In genomic region chr16:31064882-31065461, GRCh38 we compare ENCODE assay signal across 10 cellular contexts. TPM values are rescaled to one million over a fixed set of nuclear protein-coding genes. Genes with fewer than 3 reads are reported as not detected.
A peak's percentile ranks its signal among the peaks of the same experiment; 100 is the strongest.
DNase-seq lines count a peak whose midpoint lies in the region; ATAC-seq and TF ChIP-seq lines count a peak whose summit lies in the region.
"Had no signal": no experiment of that assay in that cellular context is flagged by ENCODE, and none has a peak within 500 bp of the region (broad histone marks: within the 10 kb centered on the region; RNA-seq: fewer than 3 reads in every experiment).

No MANE protein-coding gene starts in this region.

- TF ChIP-seq POLR2A in adrenal gland (IDR thresholded peaks at IDR 0.05) (peak in 1 of 2 donors; percentile 11), transverse colon (IDR thresholded peaks at IDR 0.05) (no peak)

- peak overlapping the region; percentile 40 to 90 (median 72) for H3K27ac ChIP-seq in adrenal gland
- peak overlapping the region; percentile 54 to 71 (median 61) for H3K27ac ChIP-seq in transverse colon
- H3K27ac ChIP-seq: KMS-11 had no signal

- in situ Hi-C loops in transverse colon (cut with MboI; ENCODE audit: low pct_ligation_motif_present in 1 of 4, low pct_unique_long_range_greater_than_20kb in 1 of 4, low sequenced_read_pairs in 3 of 4): no loop called here

- H3K4me1 ChIP-seq in adrenal gland (replicated peaks in 1 of 2): peaks cover 0 to 11% of the 10 kb centered on the region in 2 donors
- peaks cover 0 to 11% (median 4%) of the 10 kb centered on the region in 4 donors for H3K4me1 ChIP-seq in transverse colon

- TF ChIP-seq EP300 in transverse colon (IDR thresholded peaks at IDR 0.05; ENCODE audit: low read depth): no peak

- no peak for DNase-seq in activated CD8-positive, alpha-beta memory T cell treated with anti-CD3 and anti-CD28 coated beads, Interleukin-2, amount 10 ng/mL, durations not matched to agents 7 days and 5 days
- DNase-seq in activated CD8-positive, alpha-beta memory T cell treated with anti-CD3 and anti-CD28 coated beads, Interleukin-2, amount 50 U/mL, for 48 hours: no peak
- DNase-seq in adrenal gland (peak; percentile 36 to 85 (median 81)), islet precursor cell (peak; percentile 92), transverse colon (no peak), amygdala (lab: John Stamatoyannopoulos, UW) (no peak)
- no peak for DNase-seq in activated CD8-positive, alpha-beta memory T cell treated with anti-CD3 and anti-CD28 coated beads for 24 hours
- DNase-seq: Calu3 had no signal

- H3K9me3 Mint-ChIP-seq in activated CD8-positive, alpha-beta memory T cell treated with anti-CD3 and anti-CD28 coated beads, Interleukin-2, amount 10 ng/mL, durations not matched to agents 7 days and 5 days (ENCODE audit: low read depth): no peaks in the 10 kb centered on the region

- peak overlapping the region; percentile 53 for H3K4me3 Mint-ChIP-seq in activated CD8-positive, alpha-beta memory T cell treated with anti-CD3 and anti-CD28 coated beads, Interleukin-2, amount 10 ng/mL, durations not matched to agents 7 days and 5 days

- peak; percentile 48 for ATAC-seq in activated CD8-positive, alpha-beta memory T cell treated with anti-CD3 and anti-CD28 coated beads, Interleukin-2, amount 10 ng/mL, durations not matched to agents 7 days and 5 days
- no peak for ATAC-seq in GM21528 (IDR thresholded peaks at IDR 0.05; ENCODE audit: low FRiP score, unreplicated experiment)

- intact Hi-C loops in adrenal gland (cut with DNase I): no loop called here
- intact Hi-C loops in transverse colon (cut with DNase I; ENCODE audit: low total_unique reads): no loop called here

- TF ChIP-seq CTCF in adrenal gland (IDR thresholded peaks at IDR 0.05) (no peak), transverse colon (IDR thresholded peaks at IDR 0.05) (no peak)

- 44 to 60% (median 55%) methylated on average over 4 of the region's 4 CpGs for WGBS in adrenal gland, 4 donors
- 83% methylated on average over 4 of the region's 4 CpGs; no CpG with 5 or more reads in 1 of the 2 donors for WGBS in transverse colon (ENCODE audit: low coverage in 1 of 2), 2 donors

- H3K27me3 ChIP-seq in adrenal gland (no peaks in the 10 kb centered on the region), transverse colon (no peaks in the 10 kb centered on the region)

- no peaks in the 10 kb centered on the region for H3K27me3 Mint-ChIP-seq in activated CD8-positive, alpha-beta memory T cell treated with anti-CD3 and anti-CD28 coated beads, Interleukin-2, amount 10 ng/mL, durations not matched to agents 7 days and 5 days

- H3K4me3 ChIP-seq in adrenal gland: no peak overlapping the region
- H3K4me3 ChIP-seq in transverse colon: no peak overlapping the region

- peaks cover 63% of the 10 kb centered on the region for H3K4me1 Mint-ChIP-seq in activated CD8-positive, alpha-beta memory T cell treated with anti-CD3 and anti-CD28 coated beads, Interleukin-2, amount 10 ng/mL, durations not matched to agents 7 days and 5 days

- no peaks in the 10 kb centered on the region for H3K9me3 ChIP-seq in adrenal gland (replicated peaks in 1 of 3)
- H3K9me3 ChIP-seq in transverse colon: no peaks in the 10 kb centered on the region

- peak overlapping the region; percentile 90 for H3K27ac Mint-ChIP-seq in activated CD8-positive, alpha-beta memory T cell treated with anti-CD3 and anti-CD28 coated beads, Interleukin-2, amount 10 ng/mL, durations not matched to agents 7 days and 5 days

- CTCF ChIA-PET in activated CD8-positive, alpha-beta memory T cell treated with anti-CD3 and anti-CD28 coated beads, Interleukin-2, amount 10 ng/mL, durations not matched to agents 7 days and 5 days (lab: Charles Lee): interaction anchor here (1.3 to 2.5 kb wide), 6 partner anchors 9 to 123 kb away, joined by 3 to 27 read pairs (median 5); partner anchors contain the start of genes HSD3B7, ZNF646 and ZNF668

- H3K36me3 Mint-ChIP-seq in activated CD8-positive, alpha-beta memory T cell treated with anti-CD3 and anti-CD28 coated beads, Interleukin-2, amount 10 ng/mL, durations not matched to agents 7 days and 5 days: peaks cover 33% of the 10 kb centered on the region

- H3K36me3 ChIP-seq in adrenal gland (replicated peaks in 1 of 2): peaks cover 0 to 32% of the 10 kb centered on the region in 2 donors
- H3K36me3 ChIP-seq in transverse colon: peaks cover 0 to 15% (median 6%) of the 10 kb centered on the region in 4 donors

RNA-seq across cellular contexts. Expression of gene ZNF668, which starts 9.1 kb away (rescaled TPM):
- 10 to 100 TPM; 18.0 to 20.5 TPM for total RNA-seq in activated CD8-positive, alpha-beta memory T cell treated with anti-CD3 and anti-CD28 coated beads, Interleukin-2, amount 10 ng/mL, durations not matched to agents 7 days and 5 days
- total RNA-seq in adrenal gland (10 to 100 TPM; 10.6 to 29.5 (median 12.7) TPM), transverse colon (10 to 100 TPM in 2 of 4 donors, 1 to 10 TPM in 2; 7.9 to 17.9 (median 10.2) TPM)
- polyA plus RNA-seq in adrenal gland: 10 to 100 TPM in 2 of 3 donors, 1 to 10 TPM in 1; 6.2 to 19.5 (median 11.7) TPM

RNA-seq across cellular contexts. Expression of gene ZNF646, which starts 9.2 kb away (rescaled TPM):
- total RNA-seq in activated CD8-positive, alpha-beta memory T cell treated with anti-CD3 and anti-CD28 coated beads, Interleukin-2, amount 10 ng/mL, durations not matched to agents 7 days and 5 days: 10 to 100 TPM; 31.8 to 37.7 TPM
- total RNA-seq in adrenal gland (10 to 100 TPM; 11.8 to 17.8 (median 14.5) TPM), transverse colon (10 to 100 TPM; 12.0 to 26.7 (median 23.5) TPM)
- 10 to 100 TPM in 1 of 3 donors, 1 to 10 TPM in 2; 3.1 to 15.4 (median 3.7) TPM for polyA plus RNA-seq in adrenal gland

RNA-seq across cellular contexts. Expression of gene PRSS53, which starts 23.8 kb away (rescaled TPM):
- total RNA-seq in activated CD8-positive, alpha-beta memory T cell treated with anti-CD3 and anti-CD28 coated beads, Interleukin-2, amount 10 ng/mL, durations not matched to agents 7 days and 5 days: 1 to 10 TPM; 5.3 to 6.6 TPM
- 1 to 10 TPM in 4 of 8 donors, under 1 TPM in 4; 0.18 to 3.0 (median 1.0) TPM for total RNA-seq in adrenal gland
- polyA plus RNA-seq in adrenal gland: 10 to 100 TPM in 1 of 3 donors, 1 to 10 TPM in 1, under 1 TPM in 1; 0.29 to 11.0 (median 3.1) TPM
- total RNA-seq in transverse colon: 1 to 10 TPM; 1.1 to 5.2 (median 3.1) TPM

RNA-seq across cellular contexts. Expression of gene VKORC1, which starts 29.6 kb away (rescaled TPM):
- 10 to 100 TPM; 66.3 to 68.9 TPM for total RNA-seq in activated CD8-positive, alpha-beta memory T cell treated with anti-CD3 and anti-CD28 coated beads, Interleukin-2, amount 10 ng/mL, durations not matched to agents 7 days and 5 days
- total RNA-seq in adrenal gland (100 to 1,000 TPM in 7 of 8 donors, 10 to 100 TPM in 1; 63.5 to 267 (median 155) TPM), transverse colon (10 to 100 TPM; 29.5 to 89.0 (median 72.0) TPM)
- 100 to 1,000 TPM in 1 of 3 donors, 10 to 100 TPM in 2; 69.5 to 120 (median 82.1) TPM for polyA plus RNA-seq in adrenal gland

RNA-seq across cellular contexts. Expression of gene STX4, which starts 31.6 kb away (rescaled TPM):
- total RNA-seq in activated CD8-positive, alpha-beta memory T cell treated with anti-CD3 and anti-CD28 coated beads, Interleukin-2, amount 10 ng/mL, durations not matched to agents 7 days and 5 days: 10 to 100 TPM; 60.0 to 75.6 TPM
- 10 to 100 TPM; 25.0 to 99.5 (median 51.0) TPM for total RNA-seq in adrenal gland
- 100 to 1,000 TPM in 2 of 3 donors, 10 to 100 TPM in 1; 48.4 to 225 (median 152) TPM for polyA plus RNA-seq in adrenal gland
- total RNA-seq in transverse colon: 100 to 1,000 TPM in 2 of 4 donors, 10 to 100 TPM in 2; 50.8 to 163 (median 79.7) TPM

Comparison
In these comparisons a context has a peak if more than half of its experiments do, and no peak if none do; other contexts are left out.
1. DNase-seq: peak in adrenal gland (7 of 7) and islet precursor cell (single experiment); none in activated CD8-positive, alpha-beta memory T cell treated with anti-CD3 and anti-CD28 coated beads, Interleukin-2, amount 10 ng/mL, durations not matched to agents 7 days and 5 days (single experiment), activated CD8-positive, alpha-beta memory T cell treated with anti-CD3 and anti-CD28 coated beads, Interleukin-2, amount 50 U/mL, for 48 hours (single experiment), transverse colon (single experiment), activated CD8-positive, alpha-beta memory T cell treated with anti-CD3 and anti-CD28 coated beads for 24 hours (single experiment) and amygdala (0 of 56).